In the genomic region with DNA sequence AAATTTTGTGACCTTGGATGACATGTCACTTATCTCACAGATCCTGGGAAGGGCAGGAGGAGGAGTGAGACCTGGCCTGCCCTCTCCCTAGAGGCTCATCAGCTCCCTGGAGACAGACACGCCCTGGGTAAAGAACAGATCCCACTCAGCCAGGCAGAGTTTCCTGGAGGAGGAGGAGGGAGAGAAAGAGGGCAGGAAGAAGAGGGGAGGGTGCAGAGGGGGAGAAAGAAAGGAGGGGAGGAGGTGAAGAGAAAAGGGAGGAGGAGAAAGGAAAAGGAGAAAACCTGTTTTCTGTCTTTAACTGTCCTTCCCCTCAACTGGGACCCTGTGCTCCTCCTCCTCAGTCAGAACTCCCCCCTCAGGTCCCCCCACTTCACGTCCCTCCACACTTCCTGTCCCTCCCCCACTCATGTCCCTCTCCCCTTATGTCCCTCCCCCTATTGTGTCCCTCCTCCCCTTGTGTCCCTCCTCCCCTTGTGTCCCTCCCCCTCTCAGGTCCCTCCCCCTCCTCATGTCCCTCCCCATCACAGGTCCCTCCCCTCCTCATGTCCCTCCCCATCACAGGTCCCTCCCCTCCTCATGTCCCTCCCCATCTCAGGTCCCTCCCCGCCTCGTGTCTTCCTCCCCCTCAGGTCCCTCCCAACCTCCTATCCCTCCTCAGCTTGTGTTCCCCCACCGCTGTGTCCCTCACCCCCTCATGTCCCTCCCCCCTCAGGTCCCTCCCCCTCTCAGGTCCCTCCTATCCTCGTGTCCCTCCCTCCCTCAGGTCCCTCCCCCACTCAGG, we compare ENCODE assay signal across 9 cellular contexts. TPM values are rescaled to one million over a fixed set of nuclear protein-coding genes. Genes with fewer than 3 reads are reported as not detected.
DNase-seq lines count a peak whose midpoint lies in the region; ATAC-seq and TF ChIP-seq lines count a peak whose summit lies in the region.
"Had no signal": no experiment of that assay in that cellular context is flagged by ENCODE, and none has a peak within 500 bp of the region (broad histone marks: within the 10 kb centered on the region; RNA-seq: fewer than 3 reads in every experiment).

No MANE protein-coding gene starts in this region.

- no peaks in the 10 kb centered on the region for H3K36me3 Mint-ChIP-seq in T-cell

- no peak overlapping the region for H3K27ac Mint-ChIP-seq in T-cell
- H3K27ac Mint-ChIP-seq: stimulated activated naive CD8-positive, alpha-beta T cell treated with anti-CD3 and anti-CD28 coated beads, Interleukin-15, Interleukin-2, amounts not matched to agents 100 ng/mL and 50 ng/mL, for 24 hours had no signal

- H3K9me3 ChIP-seq in stomach, result no peaks in the 10 kb centered on the region
- no peaks in the 10 kb centered on the region for H3K9me3 ChIP-seq in right atrium auricular region

- intact Hi-C loops in stomach (cut with DNase I; ENCODE audit: low total_unique reads), result no loop called here

- H3K27me3 Mint-ChIP-seq in T-cell, result peaks cover 0 to 12% of the 10 kb centered on the region in 2 donors
- H3K27me3 Mint-ChIP-seq: stimulated activated naive CD8-positive, alpha-beta T cell treated with anti-CD3 and anti-CD28 coated beads, Interleukin-15, Interleukin-2, amounts not matched to agents 100 ng/mL and 50 ng/mL, for 24 hours had no signal

- no peaks in the 10 kb centered on the region for H3K9me3 Mint-ChIP-seq in T-cell
- H3K9me3 Mint-ChIP-seq: stimulated activated naive CD8-positive, alpha-beta T cell treated with anti-CD3 and anti-CD28 coated beads, Interleukin-15, Interleukin-2, amounts not matched to agents 100 ng/mL and 50 ng/mL, for 24 hours had no signal

- H3K4me3 Mint-ChIP-seq in T-cell, result no peak overlapping the region
- H3K4me3 Mint-ChIP-seq: stimulated activated naive CD8-positive, alpha-beta T cell treated with anti-CD3 and anti-CD28 coated beads, Interleukin-15, Interleukin-2, amounts not matched to agents 100 ng/mL and 50 ng/mL, for 24 hours had no signal

- CTCF ChIA-PET in T-cell (lab: Charles Lee), result no interaction called here

- H3K4me1 Mint-ChIP-seq in T-cell, result peaks cover 0 to 7% (median 0%) of the 10 kb centered on the region in 3 donors

- peak; percentile 39 for DNase-seq in Daoy (ENCODE audit: low read depth)
- peak; percentile 57 for DNase-seq in LoVo (ENCODE audit: low spot score)
- peak in 3 of 34 experiments; percentile 5 to 19 (median 8) for DNase-seq in T-cell
- peak; percentile 76 for DNase-seq in islet precursor cell
- no peak for DNase-seq in stomach
- no peak for DNase-seq in GDM1 (lab: John Stamatoyannopoulos, UW)
- DNase-seq in right atrium auricular region (ENCODE audit: low spot score), result no peak

- H3K36me3 ChIP-seq in stomach, result no peaks in the 10 kb centered on the region
- no peaks in the 10 kb centered on the region for H3K36me3 ChIP-seq in right atrium auricular region

- no peak for TF ChIP-seq EP300 in stomach (IDR thresholded peaks at IDR 0.05)

- ATAC-seq in T-cell (replicated peaks in 1 of 4) (peak; percentile 28 to 32 (median 30)), GM21360 (IDR thresholded peaks at IDR 0.05; ENCODE audit: unreplicated experiment) (no peak)

- H3K27me3 ChIP-seq in stomach (no peaks in the 10 kb centered on the region), right atrium auricular region (no peaks in the 10 kb centered on the region)

- TF ChIP-seq POLR2A in stomach (IDR thresholded peaks at IDR 0.05), result no peak

- peak overlapping the region in 1 of 5 donors; percentile 16 for H3K27ac ChIP-seq in stomach
- H3K27ac ChIP-seq in right atrium auricular region, result no peak overlapping the region

- 18 to 43% (median 26%) methylated on average over 4 to 6 of the region's 6 CpGs for WGBS in stomach, 5 donors

- peaks cover 4 to 25% (median 5%) of the 10 kb centered on the region in 4 donors for H3K4me1 ChIP-seq in stomach
- H3K4me1 ChIP-seq in right atrium auricular region, result peaks cover 0 to 9% of the 10 kb centered on the region in 2 donors

- TF ChIP-seq CTCF in stomach (IDR thresholded peaks at IDR 0.05) (no peak), right atrium auricular region (IDR thresholded peaks at IDR 0.05) (no peak)

- H3K4me3 ChIP-seq in stomach, result no peak overlapping the region
- H3K4me3 ChIP-seq in right atrium auricular region, result no peak overlapping the region

- POLR2A ChIA-PET in T-cell (lab: Charles Lee), result no interaction called here

RNA-seq across cellular contexts. Expression of gene CGNL1, which starts 52.3 kb away (rescaled TPM):
- total RNA-seq in Daoy (2014; rRNA removed; shearing (Covaris generic)), result 0.30 and 0.34 TPM in 2 replicates
- total RNA-seq in T-cell, result under 1 TPM in 3 of 5 donors, not detected in 2; 0.13 to 0.18 (median 0.16) TPM
- 10 to 100 TPM in 4 of 5 donors, under 1 TPM in 1; 0.29 to 36.2 (median 29.3) TPM for total RNA-seq in stomach
- polyA plus RNA-seq in stomach, result 10 to 100 TPM in 1 of 3 donors, 1 to 10 TPM in 2; 4.9 to 16.4 (median 8.2) TPM
- 10 to 100 TPM; 16.4 to 29.8 TPM for total RNA-seq in right atrium auricular region

Comparison
In these comparisons a context has a peak if more than half of its experiments do, and no peak if none do; other contexts are left out.
1. DNase-seq: peak in Daoy (single experiment), LoVo (single experiment) and islet precursor cell (single experiment); none in stomach (single experiment), GDM1 (single experiment) and right atrium auricular region (single experiment).